In genomic region chr17:55343114-55343513, GRCh38 we compare ENCODE assay signal across 18 cellular contexts.
"Had no signal": no experiment of that assay in that cellular context is flagged by ENCODE, and none has a peak within 500 bp of the region (broad histone marks: within the 10 kb centered on the region; RNA-seq: fewer than 3 reads in every experiment).

No MANE protein-coding gene starts in this region.

- H3K4me1 ChIP-seq: ascending aorta, colonic mucosa, lower lobe of right lung, psoas muscle, transverse colon, uterus had no signal

- H3K27ac Mint-ChIP-seq: naive thymus-derived CD8-positive, alpha-beta T cell; stimulated activated naive CD8-positive, alpha-beta T cell treated with anti-CD3 and anti-CD28 coated beads, Interleukin-15, Interleukin-2, amounts not matched to agents 100 ng/mL and 50 ng/mL, for 24 hours had no signal

- H3K4me1 Mint-ChIP-seq: central memory CD8-positive, alpha-beta T cell had no signal

- H3K36me3 ChIP-seq: ascending aorta, colonic mucosa, lower lobe of right lung, ovary, suprapubic skin, transverse colon, uterus had no signal

- H3K4me3 Mint-ChIP-seq: central memory CD8-positive, alpha-beta T cell; stimulated activated naive CD8-positive, alpha-beta T cell treated with anti-CD3 and anti-CD28 coated beads, Interleukin-15, Interleukin-2, amounts not matched to agents 100 ng/mL and 50 ng/mL, for 24 hours had no signal

- H3K9me3 ChIP-seq: ascending aorta, colonic mucosa, lower lobe of right lung, ovary, psoas muscle, suprapubic skin, transverse colon, uterus had no signal

- H3K27ac ChIP-seq: ascending aorta, colonic mucosa, lower lobe of right lung, ovary, psoas muscle, suprapubic skin, transverse colon, uterus had no signal

- H3K4me3 ChIP-seq: ascending aorta, colonic mucosa, lower lobe of right lung, ovary, psoas muscle, skin epidermis, suprapubic skin, transverse colon, uterus had no signal

- DNase-seq: activated CD4-positive, alpha-beta T cell treated with anti-CD3 and anti-CD28 coated beads, Interleukin-2, amount 50 U/mL, for 1 hour; activated CD4-positive, CD25-positive, alpha-beta regulatory T cell; activated naive CD4-positive, alpha-beta T cell; colonic mucosa; head of caudate nucleus; lower lobe of right lung; naive thymus-derived CD8-positive, alpha-beta T cell; ovary; psoas muscle; right cardiac atrium; T-helper 9 cell; transverse colon; uterus had no signal

- H3K27me3 ChIP-seq: ascending aorta, colonic mucosa, ovary, suprapubic skin, transverse colon, uterus had no signal

- H3K9me3 Mint-ChIP-seq: central memory CD8-positive, alpha-beta T cell had no signal

- ATAC-seq: lower lobe of right lung; naive thymus-derived CD8-positive, alpha-beta T cell; psoas muscle; right cardiac atrium had no signal
